8 cellular contexts compared by ENCODE assay signal in the genomic region with DNA sequence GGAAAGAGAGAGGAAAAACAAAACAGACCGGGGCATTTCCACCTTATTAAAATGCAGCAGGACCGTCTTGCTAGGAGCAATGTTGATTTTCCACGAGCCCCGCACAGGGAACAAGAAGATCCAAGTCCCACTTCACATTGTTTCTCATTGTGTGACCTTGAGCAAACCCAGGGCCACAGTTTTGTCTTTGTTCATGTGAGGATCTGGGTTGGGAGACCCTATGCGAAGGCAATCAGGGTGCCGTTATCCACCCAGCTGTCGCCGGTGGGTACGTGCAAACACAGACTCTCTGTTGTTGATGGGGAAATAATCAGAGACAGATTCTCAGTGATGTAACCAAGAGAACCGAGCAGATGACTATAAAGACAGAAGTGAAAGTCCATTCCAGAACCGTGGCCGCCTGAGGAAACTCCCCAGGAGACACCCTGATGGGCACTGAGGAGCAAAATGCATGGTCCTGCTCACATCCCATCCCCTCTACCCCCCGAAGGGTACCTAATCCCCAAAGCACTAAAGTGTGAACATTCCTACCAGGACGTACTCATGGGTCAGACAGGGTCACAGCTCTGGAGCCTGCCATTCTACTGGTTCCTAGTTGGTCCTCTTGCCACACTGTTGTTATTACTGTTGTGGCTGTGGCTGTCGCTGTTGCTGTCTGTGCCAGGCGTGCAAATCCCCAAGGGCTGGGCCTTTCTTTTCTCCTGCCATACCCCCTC.
DNase-seq lines count a peak whose midpoint lies in the region; ATAC-seq and TF ChIP-seq lines count a peak whose summit lies in the region.

No MANE protein-coding gene starts in this region.

- H3K4me3 ChIP-seq in dorsolateral prefrontal cortex = peak overlapping the region in 21 of 59 donors; percentile 2 to 51 (median 17)
- no peak overlapping the region for H3K4me3 ChIP-seq in rectal smooth muscle tissue (ENCODE audit: low read length)
- no peak overlapping the region for H3K4me3 ChIP-seq in coronary artery

- POLR2A ChIA-PET in HEK293T (lab: Yijun Ruan, JAX) = interaction anchor here (0.9 kb wide), 2 partner anchors 11 to 102 kb away, joined by 3 to 5 read pairs; partner anchors contain the start of gene RBPJ

- H3K27ac ChIP-seq in dorsolateral prefrontal cortex (peak overlapping the region; percentile 53 to 99 (median 94)), rectal smooth muscle tissue (ENCODE audit: low read depth, low read length) (peak overlapping the region; percentile 87), coronary artery (peak overlapping the region in 1 of 2 donors; percentile 73)

- CTCF ChIA-PET in HEK293T (lab: Yijun Ruan, JAX) = no interaction called here

- TF ChIP-seq CTCF in dorsolateral prefrontal cortex (IDR thresholded peaks at IDR 0.05 in 54 of 56, conservative IDR thresholded peaks at IDR 0.05 in 2 of 56; ENCODE audit: low read depth in 1 of 56, partially characterized antibody in 56 of 56) = no peak
- TF ChIP-seq CTCF in coronary artery (IDR thresholded peaks at IDR 0.05) = no peak

- H3K27me3 ChIP-seq in dorsolateral prefrontal cortex (peaks cover 0 to 6% (median 0%) of the 10 kb centered on the region in 45 donors), rectal smooth muscle tissue (ENCODE audit: control insufficient read depth, insufficient read depth, low read length) (no peaks in the 10 kb centered on the region)

- H3K36me3 ChIP-seq in rectal smooth muscle tissue (ENCODE audit: control insufficient read depth, insufficient read depth, low read length) = no peaks in the 10 kb centered on the region

- peak overlapping the region; percentile 6 for H3K9ac ChIP-seq in rectal smooth muscle tissue (ENCODE audit: low read length)

- peaks cover 5% of the 10 kb centered on the region for H3K4me1 ChIP-seq in rectal smooth muscle tissue (ENCODE audit: control insufficient read depth, insufficient read depth, low read length)

- ATAC-seq in GM18520 (IDR thresholded peaks at IDR 0.05; ENCODE audit: unreplicated experiment) (peak; percentile 88), HG03066 (IDR thresholded peaks at IDR 0.05; ENCODE audit: low read depth, unreplicated experiment) (peak; percentile 72)

- intact Hi-C loops in dorsolateral prefrontal cortex (cut with DNase I) = no loop called here

- DNase-seq in dorsolateral prefrontal cortex = peak in 4 of 10 donors; percentile 40 to 57 (median 42)
- DNase-seq in OCI-M2 (lab: John Stamatoyannopoulos, UW; ENCODE audit: unreplicated experiment) = no peak
- no peak for DNase-seq in coronary artery (ENCODE audit: low spot score)
- DNase-seq in HEK293T (ENCODE audit: extremely low spot score) = no peak
- DNase-seq in NCI-H2196 treated with DMSO at 0.1 percent for 48 hours (lab: John Stamatoyannopoulos, UW; ENCODE audit: unreplicated experiment) = no peak

TF ChIP-seq in HEK293T, 16 proteins besides CTCF, POLR2A, EP300 and RAD21:
- no peak for TF ChIP-seq CTBP1 (IDR thresholded peaks at IDR 0.05; ENCODE audit: borderline replicate concordance)
- no peak for TF ChIP-seq L3MBTL2 (conservative IDR thresholded peaks at IDR 0.05)
- TF ChIP-seq ELF4 (IDR thresholded peaks at IDR 0.05) = no peak
- TF ChIP-seq TARDBP (IDR thresholded peaks at IDR 0.05) = no peak
- no peak for TF ChIP-seq SP1 (IDR thresholded peaks at IDR 0.05)
- TF ChIP-seq BHLHE40 (IDR thresholded peaks at IDR 0.05; ENCODE audit: borderline replicate concordance) = no peak
- no peak for TF ChIP-seq FOXM1 (IDR thresholded peaks at IDR 0.05; ENCODE audit: borderline replicate concordance)
- TF ChIP-seq FOXK2 (IDR thresholded peaks at IDR 0.05) = no peak
- TF ChIP-seq NFRKB (IDR thresholded peaks at IDR 0.05) = no peak
- TF ChIP-seq ZNF384 (IDR thresholded peaks at IDR 0.05) = no peak
- no peak for TF ChIP-seq HDGF (IDR thresholded peaks at IDR 0.05; ENCODE audit: borderline replicate concordance)
- no peak for TF ChIP-seq FOXA1 (IDR thresholded peaks at IDR 0.05)
- TF ChIP-seq SUZ12 (IDR thresholded peaks at IDR 0.05) = no peak
- no peak for TF ChIP-seq ARNT (IDR thresholded peaks at IDR 0.05)
